ENCODE assay signal across 8 cellular contexts in the genomic region with DNA sequence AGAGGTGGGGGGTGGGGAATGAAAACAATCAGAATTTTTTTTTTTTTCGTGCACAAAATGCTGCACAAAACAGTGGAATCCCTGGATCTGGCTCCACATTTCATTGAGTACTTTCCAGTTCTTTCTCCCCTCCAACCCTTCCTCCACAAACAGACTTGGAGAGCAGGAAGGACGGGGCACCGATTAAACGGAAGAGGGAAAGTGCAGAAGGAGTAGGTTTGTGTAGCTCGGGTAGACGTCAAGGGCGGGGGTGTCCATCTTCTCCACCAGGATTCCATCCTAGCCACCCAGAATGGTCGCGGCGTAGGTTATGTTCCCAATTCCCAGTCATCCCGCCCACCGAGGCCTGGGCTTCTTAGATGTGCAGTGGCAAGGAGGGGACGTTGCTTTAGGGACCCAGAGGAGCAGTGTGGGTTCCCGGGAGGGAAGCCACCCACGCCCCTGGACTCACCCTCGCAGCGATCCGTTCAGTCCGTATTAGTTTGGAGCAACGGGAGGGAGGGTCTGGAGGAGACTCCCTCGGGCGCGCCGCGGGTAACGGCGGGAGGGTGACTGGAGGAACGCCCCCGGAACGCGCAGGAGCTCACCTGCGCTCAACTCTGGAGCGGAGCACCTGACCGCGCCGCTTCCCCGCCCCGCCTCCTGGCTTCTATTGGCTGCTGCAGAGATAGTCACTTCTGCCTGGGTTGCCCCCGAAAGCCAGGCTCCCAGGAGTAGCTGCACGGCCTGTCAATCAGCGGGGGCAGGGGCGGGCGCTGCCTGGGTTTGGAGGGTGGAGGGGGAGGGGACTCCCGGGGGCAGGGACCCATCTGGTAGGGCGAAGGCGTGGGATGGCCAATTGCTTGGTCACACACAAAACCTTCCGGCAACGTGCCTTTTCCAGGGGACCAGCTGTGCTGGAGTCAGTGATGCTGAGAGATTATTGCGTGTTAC. TPM values are rescaled to one million over a fixed set of nuclear protein-coding genes. Genes with fewer than 3 reads are reported as not detected.
DNase-seq lines count a peak whose midpoint lies in the region; ATAC-seq and TF ChIP-seq lines count a peak whose summit lies in the region.

A gene with protein sequence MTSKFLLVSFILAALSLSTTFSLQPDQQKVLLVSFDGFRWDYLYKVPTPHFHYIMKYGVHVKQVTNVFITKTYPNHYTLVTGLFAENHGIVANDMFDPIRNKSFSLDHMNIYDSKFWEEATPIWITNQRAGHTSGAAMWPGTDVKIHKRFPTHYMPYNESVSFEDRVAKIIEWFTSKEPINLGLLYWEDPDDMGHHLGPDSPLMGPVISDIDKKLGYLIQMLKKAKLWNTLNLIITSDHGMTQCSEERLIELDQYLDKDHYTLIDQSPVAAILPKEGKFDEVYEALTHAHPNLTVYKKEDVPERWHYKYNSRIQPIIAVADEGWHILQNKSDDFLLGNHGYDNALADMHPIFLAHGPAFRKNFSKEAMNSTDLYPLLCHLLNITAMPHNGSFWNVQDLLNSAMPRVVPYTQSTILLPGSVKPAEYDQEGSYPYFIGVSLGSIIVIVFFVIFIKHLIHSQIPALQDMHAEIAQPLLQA (minus strand): TSS at position 624 of the 933 bp plus-strand sequence. CDS start 2,718 bp downstream, outside the sequence.

- no peak for TF ChIP-seq CTCF in epithelial cell of esophagus (IDR thresholded peaks at IDR 0.05; ENCODE audit: insufficient read depth, low read depth, low read length, missing control alignments)
- TF ChIP-seq CTCF in mucosa of descending colon (IDR thresholded peaks at IDR 0.05): no peak

- DNase-seq in NCI-H446 (lab: John Stamatoyannopoulos, UW) (peak; percentile 1 to 7), NCI-H446 treated with DMSO at 0.1 percent for 48 hours (lab: John Stamatoyannopoulos, UW) (no peak), NCI-H226 (peak; percentile 54), epithelial cell of esophagus (ENCODE audit: low read depth) (peak; percentile 41), mucosa of descending colon (peak; percentile 93 to 94 (median 94))
- peak; percentile 80 for DNase-seq in activated CD8-positive, alpha-beta memory T cell treated with anti-CD3 and anti-CD28 coated beads, Interleukin-2, amount 50 U/mL, for 4 hours
- DNase-seq in stimulated activated CD8-positive, alpha-beta memory T cell treated with anti-CD3 and anti-CD28 coated beads, Interleukin-15, amount 100 ng/mL, for 48 hours (ENCODE audit: low read depth in 2 of 2): peak; percentile 67 to 69

- no peaks in the 10 kb centered on the region for H3K36me3 ChIP-seq in mucosa of descending colon (ENCODE audit: low read depth)

- no peaks in the 10 kb centered on the region for H3K9me3 ChIP-seq in mucosa of descending colon

- H3K4me3 ChIP-seq in epithelial cell of esophagus (ENCODE audit: low read length) (peak within 1 kb of the TSS; percentile 48), mucosa of descending colon (peak within 1 kb of the TSS; percentile 39)

- intact Hi-C loops in mucosa of descending colon (cut with DNase I, micrococcal nuclease): no loop called here

- ATAC-seq in HG03060 (IDR thresholded peaks at IDR 0.05; ENCODE audit: low read depth, unreplicated experiment): peak; percentile 73
- ATAC-seq in mucosa of descending colon: peak; percentile 100

- peaks cover 4% of the 10 kb centered on the region for H3K4me1 ChIP-seq in mucosa of descending colon (ENCODE audit: low read depth)

RNA-seq across cellular contexts. Expression of the gene that starts here (rescaled TPM):
- total RNA-seq in mucosa of descending colon: 1 to 10 TPM; 1.5 to 4.1 (median 4.0) TPM
